In the genomic region with DNA sequence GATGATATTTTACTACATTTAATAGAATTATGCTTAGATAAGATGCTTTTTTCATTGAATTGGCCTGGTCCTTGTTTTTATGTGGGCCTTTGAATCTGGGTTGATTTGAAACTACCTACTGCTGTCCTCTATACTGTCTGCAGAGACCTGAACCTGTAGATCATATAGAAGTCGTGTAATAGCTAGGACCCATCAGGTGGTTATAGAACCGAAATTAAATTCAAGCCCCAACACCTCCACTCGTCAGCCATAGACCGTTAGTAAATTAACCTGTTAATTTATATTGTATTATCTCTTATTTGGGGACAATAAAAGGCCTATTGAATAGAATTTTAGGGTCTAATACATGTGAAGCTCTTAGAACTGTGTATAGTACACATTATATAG, we compare ENCODE assay signal across 13 cellular contexts.
A peak's percentile ranks its signal among the peaks of the same experiment; 100 is the strongest.
DNase-seq lines count a peak whose midpoint lies in the region; ATAC-seq and TF ChIP-seq lines count a peak whose summit lies in the region.
"Had no signal": no experiment of that assay in that cellular context is flagged by ENCODE, and none has a peak within 500 bp of the region (broad histone marks: within the 10 kb centered on the region; RNA-seq: fewer than 3 reads in every experiment).

No MANE protein-coding gene starts in this region.

- no peaks in the 10 kb centered on the region for H3K27me3 Mint-ChIP-seq in CD4-positive, alpha-beta T cell
- H3K27me3 Mint-ChIP-seq in memory B cell, result no peaks in the 10 kb centered on the region

- no peak for TF ChIP-seq CTCF in CD4-positive, alpha-beta T cell (IDR thresholded peaks at IDR 0.05)
- TF ChIP-seq CTCF in HL-60 (IDR thresholded peaks at IDR 0.05; ENCODE audit: insufficient read depth, low read length), result no peak

- peak overlapping the region; percentile 84 for H3K27ac Mint-ChIP-seq in CD4-positive, alpha-beta T cell
- peak overlapping the region; percentile 68 for H3K27ac Mint-ChIP-seq in memory B cell

- intact Hi-C loops in CD4-positive, alpha-beta T cell (cut with DNase I, micrococcal nuclease), result no loop called here

- no peak for DNase-seq in CD4-positive, alpha-beta T cell
- DNase-seq in HL-60 (ENCODE audit: low read depth in 1 of 2, low spot score in 1 of 2), result no peak
- DNase-seq in memory B cell (ENCODE audit: low spot score in 2 of 2), result no peak
- no peak for DNase-seq in anterior cingulate cortex (lab: John Stamatoyannopoulos, UW)
- no peak for DNase-seq in foreskin melanocyte
- no peak for DNase-seq in stimulated activated CD4-positive, alpha-beta T cell treated with anti-CD3 and anti-CD28 coated beads, Interleukin-2, amount 100 ng/mL, for 24 hours
- DNase-seq: DND-41, glutamatergic neuron, NCI-H1092 treated with DMSO at 0.1 percent for 48 hours had no signal

- peak overlapping the region; percentile 52 for H3K4me3 Mint-ChIP-seq in CD4-positive, alpha-beta T cell
- H3K4me3 Mint-ChIP-seq in memory B cell, result peak overlapping the region; percentile 4

- no peak for ATAC-seq in CD4-positive, alpha-beta T cell (ENCODE audit: poor library complexity)
- ATAC-seq in GM21390 (IDR thresholded peaks at IDR 0.05; ENCODE audit: unreplicated experiment) (peak; percentile 4), memory B cell (ENCODE audit: low read depth) (peak; percentile 1), HG02970 (IDR thresholded peaks at IDR 0.05; ENCODE audit: low FRiP score, unreplicated experiment) (no peak)
- ATAC-seq: HCT116 had no signal

- no peak overlapping the region for H3K4me3 ChIP-seq in HL-60 (replicated peaks; ENCODE audit: insufficient read depth, low read length)
- H3K4me3 ChIP-seq: adrenal gland had no signal

- H3K27ac ChIP-seq in CD4-positive, alpha-beta T cell (ENCODE audit: low read depth, low read length), result no peak overlapping the region
- H3K27ac ChIP-seq in HL-60 (replicated peaks), result peak overlapping the region; percentile 65

- H3K27me3 ChIP-seq in CD4-positive, alpha-beta T cell (ENCODE audit: control insufficient read depth, insufficient read depth, low read length), result no peaks in the 10 kb centered on the region
- H3K27me3 ChIP-seq in HL-60 (ENCODE audit: insufficient read depth, poor library complexity, severe bottlenecking), result no peaks in the 10 kb centered on the region
- H3K27me3 ChIP-seq: adrenal gland had no signal

- H3K9me3 Mint-ChIP-seq in CD4-positive, alpha-beta T cell, result no peaks in the 10 kb centered on the region
- peaks cover 3% of the 10 kb centered on the region for H3K9me3 Mint-ChIP-seq in memory B cell

- H3K36me3 Mint-ChIP-seq in CD4-positive, alpha-beta T cell (ENCODE audit: low read depth), result peaks cover 75% of the 10 kb centered on the region
- peaks cover 8% of the 10 kb centered on the region for H3K36me3 Mint-ChIP-seq in memory B cell

- CTCF ChIA-PET in CD4-positive, alpha-beta T cell (lab: Charles Lee), result interaction anchor here (0.6 kb wide), 1 partner anchor 10 kb away, joined by 3 read pairs; no protein-coding TSS in a partner anchor

- no peaks in the 10 kb centered on the region for H3K9me3 ChIP-seq in CD4-positive, alpha-beta T cell (ENCODE audit: control insufficient read depth, low read length)
- H3K9me3 ChIP-seq: adrenal gland had no signal

- H3K4me1 Mint-ChIP-seq in CD4-positive, alpha-beta T cell (ENCODE audit: low read depth), result peaks cover 95% of the 10 kb centered on the region
- H3K4me1 Mint-ChIP-seq in memory B cell, result peaks cover 28% of the 10 kb centered on the region

- POLR2A ChIA-PET in CD4-positive, alpha-beta T cell (lab: Charles Lee), result no interaction called here

Comparison
In these comparisons a context has a peak if more than half of its experiments do, and no peak if none do; other contexts are left out.
1. ATAC-seq: peak in GM21390 (single experiment) and memory B cell (single experiment); none in CD4-positive, alpha-beta T cell (single experiment) and HG02970 (single experiment).